8 cellular contexts compared by ENCODE assay signal in the genomic region with DNA sequence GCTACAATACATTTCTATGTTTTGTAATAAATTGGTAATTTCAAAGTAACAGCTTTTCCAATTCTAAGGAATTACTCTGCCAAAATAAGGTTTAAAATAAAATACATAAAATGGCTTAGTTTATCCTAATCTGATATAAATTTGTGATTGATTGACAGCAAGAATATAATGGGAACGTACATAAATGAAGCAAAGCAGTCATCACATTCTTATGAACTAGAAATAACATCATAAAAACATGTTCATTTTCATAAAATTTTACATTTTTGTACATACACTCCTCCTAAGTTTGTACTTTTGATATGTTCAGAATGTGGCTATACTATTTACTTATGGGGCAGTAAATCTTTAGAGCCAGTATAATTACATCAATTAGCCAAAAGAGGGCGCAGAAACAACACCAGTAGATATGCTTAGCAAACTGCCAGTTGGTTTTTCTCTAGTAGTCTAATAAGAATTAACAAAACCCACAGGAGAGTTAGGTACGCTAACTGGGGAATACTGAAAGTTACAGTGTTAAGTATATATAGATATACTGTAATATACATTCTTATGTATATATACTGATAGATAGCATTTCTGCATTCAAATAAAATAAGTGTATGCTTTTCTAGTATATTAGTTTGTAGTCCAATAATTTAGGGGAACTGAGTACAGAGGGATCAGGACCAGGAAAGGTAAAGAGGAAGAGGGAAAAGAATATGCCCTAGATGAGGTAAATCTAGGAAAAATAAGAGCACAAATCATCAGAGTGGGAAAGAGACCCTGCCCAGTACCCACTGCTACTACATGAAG.
DNase-seq lines count a peak whose midpoint lies in the region; ATAC-seq and TF ChIP-seq lines count a peak whose summit lies in the region.

No MANE protein-coding gene starts in this region.

- H3K27me3 Mint-ChIP-seq in Calu3 (ENCODE audit: unreplicated experiment): no peaks in the 10 kb centered on the region

- ATAC-seq in GM19043 (IDR thresholded peaks at IDR 0.05; ENCODE audit: low read depth, unreplicated experiment) (peak; percentile 93), HG03175 (IDR thresholded peaks at IDR 0.05; ENCODE audit: unreplicated experiment) (peak; percentile 93)

- H3K4me3 Mint-ChIP-seq in Calu3 (ENCODE audit: low read depth, unreplicated experiment): no peak overlapping the region

- H3K9me3 Mint-ChIP-seq in Calu3 (ENCODE audit: low read depth, unreplicated experiment): no peaks in the 10 kb centered on the region

- intact Hi-C loops in Calu3 (cut with micrococcal nuclease; ENCODE audit: unreplicated experiment): loop anchor here (1.0 to 10.0 kb wide), 3 partner anchors 36 to 153 kb away; no protein-coding TSS in a partner anchor

- no peaks in the 10 kb centered on the region for H3K9me3 ChIP-seq in liver (ENCODE audit: control insufficient read depth in 4 of 4, low read length in 3 of 4)

- no peak overlapping the region for H3K9ac ChIP-seq in liver (ENCODE audit: low read depth in 1 of 2, low read length in 2 of 2)

- peak; percentile 85 to 86 for TF ChIP-seq RAD21 in liver (IDR thresholded peaks at IDR 0.05)

- H3K36me3 Mint-ChIP-seq in Calu3 (ENCODE audit: insufficient read depth, unreplicated experiment): no peaks in the 10 kb centered on the region

- 56% methylated on average over 3 of the region's 3 CpGs for WGBS in liver

- TF ChIP-seq CTCF in Calu3 (IDR thresholded peaks at IDR 0.05; ENCODE audit: unreplicated experiment): peak; percentile 21
- TF ChIP-seq CTCF in liver (IDR thresholded peaks at IDR 0.05; ENCODE audit: low read depth, low read length, missing input control): peak; percentile 67

- CTCF ChIA-PET in Calu3 (lab: Charles Lee): no interaction called here

- no peak overlapping the region for H3K27ac ChIP-seq in liver (ENCODE audit: low read depth in 1 of 2, low read length in 2 of 2)

- no peak overlapping the region for H3K4me3 ChIP-seq in liver (ENCODE audit: low read depth in 1 of 3, low read length in 3 of 3)

- no TSS peak for BruUV-seq in Calu3 (replicated peaks; lab: Mats Ljungman, UMichigan)

- H3K36me3 ChIP-seq in liver (ENCODE audit: control insufficient read depth in 4 of 4, insufficient read depth in 3 of 4, low read depth in 1 of 4, low read length in 3 of 4): peaks cover 0 to 3% (median 0%) of the 10 kb centered on the region in 4 donors

- H3K4me1 ChIP-seq in liver (ENCODE audit: control insufficient read depth in 4 of 4, insufficient read depth in 4 of 4, low read length in 3 of 4): no peaks in the 10 kb centered on the region

- H3K27ac Mint-ChIP-seq in Calu3 (ENCODE audit: unreplicated experiment): no peak overlapping the region

- H3K27me3 ChIP-seq in liver (ENCODE audit: control insufficient read depth in 4 of 4, insufficient read depth in 4 of 4, low read length in 3 of 4): no peaks in the 10 kb centered on the region

- DNase-seq in Calu3 (peak; percentile 2), NCI-H69 (lab: John Stamatoyannopoulos, UW) (peak; percentile 89), ureter (ENCODE audit: low spot score) (no peak)
- DNase-seq in central memory CD4-positive, alpha-beta T cell: peak; percentile 9
- DNase-seq in activated naive CD4-positive, alpha-beta T cell treated with anti-CD3 and anti-CD28 coated beads, Interleukin-2, amount 50 U/mL, for 16 hours: no peak

- H3K4me1 Mint-ChIP-seq in Calu3 (ENCODE audit: low read depth, unreplicated experiment): no peaks in the 10 kb centered on the region

TF ChIP-seq in liver, 16 proteins besides CTCF, POLR2A, EP300 and RAD21:
- TF ChIP-seq RXRA (IDR thresholded peaks at IDR 0.05): no peak
- no peak for TF ChIP-seq JUND (IDR thresholded peaks at IDR 0.05)
- TF ChIP-seq, protein P1, sequence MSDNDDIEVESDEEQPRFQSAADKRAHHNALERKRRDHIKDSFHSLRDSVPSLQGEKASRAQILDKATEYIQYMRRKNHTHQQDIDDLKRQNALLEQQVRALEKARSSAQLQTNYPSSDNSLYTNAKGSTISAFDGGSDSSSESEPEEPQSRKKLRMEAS (IDR thresholded peaks at IDR 0.05): no peak
- TF ChIP-seq SP1 (IDR thresholded peaks at IDR 0.05): no peak
- TF ChIP-seq HNF4G (IDR thresholded peaks at IDR 0.05): no peak
- TF ChIP-seq, protein P2, sequence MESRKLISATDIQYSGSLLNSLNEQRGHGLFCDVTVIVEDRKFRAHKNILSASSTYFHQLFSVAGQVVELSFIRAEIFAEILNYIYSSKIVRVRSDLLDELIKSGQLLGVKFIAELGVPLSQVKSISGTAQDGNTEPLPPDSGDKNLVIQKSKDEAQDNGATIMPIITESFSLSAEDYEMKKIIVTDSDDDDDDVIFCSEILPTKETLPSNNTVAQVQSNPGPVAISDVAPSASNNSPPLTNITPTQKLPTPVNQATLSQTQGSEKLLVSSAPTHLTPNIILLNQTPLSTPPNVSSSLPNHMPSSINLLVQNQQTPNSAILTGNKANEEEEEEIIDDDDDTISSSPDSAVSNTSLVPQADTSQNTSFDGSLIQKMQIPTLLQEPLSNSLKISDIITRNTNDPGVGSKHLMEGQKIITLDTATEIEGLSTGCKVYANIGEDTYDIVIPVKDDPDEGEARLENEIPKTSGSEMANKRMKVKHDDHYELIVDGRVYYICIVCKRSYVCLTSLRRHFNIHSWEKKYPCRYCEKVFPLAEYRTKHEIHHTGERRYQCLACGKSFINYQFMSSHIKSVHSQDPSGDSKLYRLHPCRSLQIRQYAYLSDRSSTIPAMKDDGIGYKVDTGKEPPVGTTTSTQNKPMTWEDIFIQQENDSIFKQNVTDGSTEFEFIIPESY (IDR thresholded peaks at IDR 0.05): no peak
- no peak for TF ChIP-seq TAF1 (conservative IDR thresholded peaks at IDR 0.05)
- no peak for TF ChIP-seq FOXA2 (IDR thresholded peaks at IDR 0.05)

Comparison
In these comparisons a context has a peak if more than half of its experiments do, and no peak if none do; other contexts are left out.
1. DNase-seq: peak in Calu3 (single experiment), NCI-H69 (single experiment) and central memory CD4-positive, alpha-beta T cell (single experiment); none in ureter (single experiment) and activated naive CD4-positive, alpha-beta T cell treated with anti-CD3 and anti-CD28 coated beads, Interleukin-2, amount 50 U/mL, for 16 hours (single experiment).